20 cellular contexts compared by ENCODE assay signal in genomic region chr1:167130782-167131520, GRCh38. TPM values are rescaled to one million over a fixed set of nuclear protein-coding genes. Genes with fewer than 3 reads are reported as not detected.
"Had no signal": no experiment of that assay in that cellular context is flagged by ENCODE, and none has a peak within 500 bp of the region (broad histone marks: within the 10 kb centered on the region; RNA-seq: fewer than 3 reads in every experiment).

No MANE protein-coding gene starts in this region.

- ATAC-seq: activated CD4-positive, CD25-positive, alpha-beta regulatory T cell treated with anti-CD3 and anti-CD28 coated beads, Interleukin-2, amount 50 U/mL, for 24 hours; activated CD8-positive, alpha-beta T cell treated with anti-CD3 and anti-CD28 coated beads, Interleukin-2, amount 10 ng/mL, durations not matched to agents 7 days and 5 days; gastroesophageal sphincter had no signal

- DNase-seq: activated CD4-positive, alpha-beta T cell treated with anti-CD3 and anti-CD28 coated beads, Interleukin-2, amount 10 ng/mL, durations not matched to agents 7 days and 5 days; activated CD8-positive, alpha-beta T cell treated with anti-CD3 and anti-CD28 coated beads, Interleukin-2, amount 10 ng/mL, durations not matched to agents 7 days and 5 days; activated effector memory CD4-positive, alpha-beta T cell treated with anti-CD3 and anti-CD28 coated beads, Interleukin-2, amount 50 U/mL, for 16 hours; activated T-cell treated with anti-CD3 and anti-CD28 coated beads, Interleukin-2, amount 50 U/mL, for 48 hours; heart left ventricle; immature natural killer cell; kidney glomerular epithelial cell; occipital lobe; posterior cingulate gyrus; sigmoid colon; spleen; stimulated activated CD8-positive, alpha-beta memory T cell treated with anti-CD3 and anti-CD28 coated beads, Interleukin-4, amount 100 ng/mL, for 48 hours; stimulated activated naive CD4-positive, alpha-beta T cell; thyroid gland; uterus had no signal

RNA-seq across cellular contexts. Expression of gene STYXL2, which starts 37.1 kb away (rescaled TPM):
- total RNA-seq: activated CD4-positive, alpha-beta T cell treated with anti-CD3 and anti-CD28 coated beads, Interleukin-2, amount 10 ng/mL, durations not matched to agents 7 days and 5 days; activated CD8-positive, alpha-beta T cell treated with anti-CD3 and anti-CD28 coated beads, Interleukin-2, amount 10 ng/mL, durations not matched to agents 7 days and 5 days; lower leg skin; spleen; T-helper 2 cell treated with Interferon-gamma antibody and Interleukin-4, amounts not matched to agents 100 ng/mL and 5 ng/mL, for 36 hours; thyroid gland had no signal

RNA-seq across cellular contexts. Expression of gene GPA33, which starts 40.8 kb away (rescaled TPM):
- total RNA-seq: ascending aorta, occipital lobe, thyroid gland had no signal
